ENCODE assay signal across 10 cellular contexts in the genomic region with DNA sequence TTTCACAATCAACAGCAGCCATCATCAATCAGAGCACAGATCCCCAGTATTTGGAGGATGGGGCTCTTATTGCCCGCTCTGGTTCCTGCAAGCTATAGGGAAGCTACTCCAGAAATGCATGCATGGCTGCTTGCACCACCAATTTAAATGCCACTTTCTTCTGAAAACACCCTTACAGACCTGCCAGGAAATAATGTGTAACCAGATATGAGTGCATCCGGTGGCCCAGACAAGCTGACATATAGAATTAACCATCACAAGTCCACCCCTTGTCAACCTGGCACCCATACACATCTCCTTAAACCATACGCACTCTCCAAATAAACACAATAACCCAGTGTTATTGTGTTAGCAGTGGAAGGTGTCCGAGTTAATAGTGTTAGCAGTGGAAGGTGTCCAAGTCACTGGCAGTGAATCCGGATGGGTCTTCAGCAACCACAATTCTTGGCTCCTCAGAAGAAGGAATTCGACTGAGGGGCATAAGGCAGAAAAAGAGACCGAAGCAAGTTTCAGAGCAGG. TPM values are rescaled to one million over a fixed set of nuclear protein-coding genes. Genes with fewer than 3 reads are reported as not detected.
"Had no signal": no experiment of that assay in that cellular context is flagged by ENCODE, and none has a peak within 500 bp of the region (broad histone marks: within the 10 kb centered on the region; RNA-seq: fewer than 3 reads in every experiment).

No MANE protein-coding gene starts in this region.

RNA-seq across cellular contexts. Expression of a gene that starts 19.4 kb away (rescaled TPM):
- total RNA-seq: activated B cell treated with CpG ODN at 0.5 μM for 24 hours; activated CD4-positive, alpha-beta T cell treated with anti-CD3 and anti-CD28 coated beads, Interleukin-2, amount 10 ng/mL, durations not matched to agents 24 days and 14 days; activated CD8-positive, alpha-beta memory T cell treated with anti-CD3 and anti-CD28 coated beads for 36 hours; activated naive CD8-positive, alpha-beta T cell treated with anti-CD3 and anti-CD28 coated beads for 36 hours; activated T-helper 17 cell treated with anti-CD3 and anti-CD28 coated beads, Interleukin-2, amount 50 U/mL, for 72 hours; M059J; Right ventricle myocardium inferior; T-cell had no signal
- polyA plus RNA-seq: adipose tissue had no signal

RNA-seq across cellular contexts. Expression of a gene that starts 49.8 kb away (rescaled TPM):
- total RNA-seq: activated B cell treated with CpG ODN at 0.5 μM for 24 hours; activated CD4-positive, alpha-beta T cell treated with anti-CD3 and anti-CD28 coated beads, Interleukin-2, amount 10 ng/mL, durations not matched to agents 24 days and 14 days; activated CD8-positive, alpha-beta memory T cell treated with anti-CD3 and anti-CD28 coated beads for 36 hours; activated naive CD8-positive, alpha-beta T cell treated with anti-CD3 and anti-CD28 coated beads for 36 hours; activated T-helper 17 cell treated with anti-CD3 and anti-CD28 coated beads, Interleukin-2, amount 50 U/mL, for 72 hours; cardiac muscle cell; M059J; T-cell had no signal
- polyA plus RNA-seq: cardiac muscle cell had no signal
